Comparison of ENCODE assay signal across 9 cellular contexts in the genomic region with DNA sequence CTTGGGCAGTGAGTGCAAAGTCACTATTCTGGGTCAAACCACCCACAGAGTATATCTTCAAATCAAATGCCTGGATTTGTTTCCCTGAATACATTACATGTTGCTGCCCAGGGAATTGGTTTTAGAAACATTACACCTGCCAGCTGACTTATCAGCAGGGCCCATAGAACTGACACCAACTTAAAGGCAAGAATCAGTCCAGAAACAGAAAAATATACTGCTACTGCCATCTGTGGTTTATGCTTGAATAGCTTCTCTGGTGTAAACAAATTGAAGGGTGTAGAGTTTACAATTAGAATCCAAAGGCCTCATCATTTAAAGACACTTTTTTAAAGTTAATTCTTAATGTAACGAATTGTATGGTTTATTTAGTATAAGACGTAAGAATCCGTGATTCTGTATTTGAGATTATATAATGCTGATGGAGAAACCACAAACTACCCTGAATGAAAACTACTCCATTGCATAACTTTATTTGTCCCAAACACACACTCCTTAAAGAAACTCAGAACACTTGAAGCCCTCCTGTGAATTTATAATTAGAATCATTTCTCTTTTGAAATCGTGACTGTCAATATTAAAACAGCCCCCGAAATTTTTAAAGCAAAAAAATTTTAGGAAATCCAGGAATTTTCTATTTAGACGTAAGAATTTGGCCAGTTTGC. TPM values are rescaled to one million over a fixed set of nuclear protein-coding genes. Genes with fewer than 3 reads are reported as not detected.
A peak's percentile ranks its signal among the peaks of the same experiment; 100 is the strongest.
DNase-seq lines count a peak whose midpoint lies in the region; ATAC-seq, FAIRE-seq and TF ChIP-seq lines count a peak whose summit lies in the region.
"Had no signal": no experiment of that assay in that cellular context is flagged by ENCODE, and none has a peak within 500 bp of the region (broad histone marks: within the 10 kb centered on the region; RNA-seq: fewer than 3 reads in every experiment).

No MANE protein-coding gene starts in this region.

- TF ChIP-seq CTCF in left lung (IDR thresholded peaks at IDR 0.05) (peak in 1 of 2 donors; percentile 25), esophagus squamous epithelium (IDR thresholded peaks at IDR 0.05) (peak in 2 of 6 experiments; percentile 4 to 30)

- ATAC-seq in left lung (peak; percentile 72), sciatic nerve (no peak)

- DNase-seq in CD1c-positive myeloid dendritic cell (ENCODE audit: extremely low spot score) (peak; percentile 26), H54 (ENCODE audit: insufficient read length, low spot score) (no peak), SK-N-MC (ENCODE audit: low read depth, low spot score) (no peak), left lung (no peak), sciatic nerve (ENCODE audit: low spot score) (no peak), LoVo (ENCODE audit: low spot score) (no peak), esophagus squamous epithelium (lab: John Stamatoyannopoulos, UW) (no peak), NCI-H2029 (lab: John Stamatoyannopoulos, UW) (no peak)
- DNase-seq: hypothalamus had no signal

- 62 to 74% methylated on average over 6 of the region's 6 CpGs for WGBS in esophagus squamous epithelium, 2 donors

- peak overlapping the region; percentile 12 for H3K9ac ChIP-seq in SK-N-MC (ENCODE audit: insufficient read length)

- no peak for TF ChIP-seq POLR2A in H54 (IDR thresholded peaks at IDR 0.05; ENCODE audit: low read depth, low read length)
- no peak for TF ChIP-seq POLR2A in esophagus squamous epithelium (IDR thresholded peaks at IDR 0.05)

- H3K4me1 ChIP-seq in left lung (peaks cover 0 to 43% of the 10 kb centered on the region in 2 donors), esophagus squamous epithelium (peaks cover 4 to 15% (median 7%) of the 10 kb centered on the region in 3 donors)

- H3K27ac ChIP-seq in SK-N-MC (peak overlapping the region; percentile 16; the same call in 1 of the 2 replicates), left lung (no peak overlapping the region), esophagus squamous epithelium (no peak overlapping the region)

- intact Hi-C loops in left lung (cut with DNase I), result no loop called here
- intact Hi-C loops in sciatic nerve (cut with DNase I), result no loop called here
- intact Hi-C loops in esophagus squamous epithelium (cut with DNase I), result no loop called here

- H3K4me3 ChIP-seq in SK-N-MC, result peak overlapping the region; percentile 32; the same call in 1 of the 2 replicates
- no peak overlapping the region for H3K4me3 ChIP-seq in left lung
- no peak overlapping the region for H3K4me3 ChIP-seq in esophagus squamous epithelium

- peak; percentile 99 for FAIRE-seq in H54 (lab: Jason Lieb, UNC)

- peaks cover 33 to 76% of the 10 kb centered on the region in 2 donors for H3K27me3 ChIP-seq in left lung
- peaks cover 0 to 99% (median 2%) of the 10 kb centered on the region in 4 donors for H3K27me3 ChIP-seq in esophagus squamous epithelium

- H3K9me3 ChIP-seq in SK-N-MC (ENCODE audit: low read depth, low read length) (no peaks in the 10 kb centered on the region), left lung (no peaks in the 10 kb centered on the region), esophagus squamous epithelium (no peaks in the 10 kb centered on the region)

- H3K36me3 ChIP-seq in SK-N-MC (ENCODE audit: insufficient read depth, low read length), result no peaks in the 10 kb centered on the region
- no peaks in the 10 kb centered on the region for H3K36me3 ChIP-seq in left lung
- H3K36me3 ChIP-seq in esophagus squamous epithelium, result no peaks in the 10 kb centered on the region

RNA-seq across cellular contexts. Expression of gene NR6A1, which starts 6.2 kb away (rescaled TPM):
- total RNA-seq in left lung (1 to 10 TPM; 2.9 to 4.1 TPM), sciatic nerve (3.3 TPM), esophagus squamous epithelium (1 to 10 TPM; 1.9 to 4.0 (median 2.7) TPM)

RNA-seq across cellular contexts. Expression of gene OLFML2A, which starts 12.0 kb away (rescaled TPM):
- total RNA-seq in left lung (10 to 100 TPM; 10.5 to 10.8 TPM), sciatic nerve (110 TPM), esophagus squamous epithelium (10 to 100 TPM in 3 of 4 donors, 1 to 10 TPM in 1; 9.0 to 21.7 (median 13.6) TPM)
